Comparison of ENCODE assay signal across 8 cellular contexts in the genomic region with DNA sequence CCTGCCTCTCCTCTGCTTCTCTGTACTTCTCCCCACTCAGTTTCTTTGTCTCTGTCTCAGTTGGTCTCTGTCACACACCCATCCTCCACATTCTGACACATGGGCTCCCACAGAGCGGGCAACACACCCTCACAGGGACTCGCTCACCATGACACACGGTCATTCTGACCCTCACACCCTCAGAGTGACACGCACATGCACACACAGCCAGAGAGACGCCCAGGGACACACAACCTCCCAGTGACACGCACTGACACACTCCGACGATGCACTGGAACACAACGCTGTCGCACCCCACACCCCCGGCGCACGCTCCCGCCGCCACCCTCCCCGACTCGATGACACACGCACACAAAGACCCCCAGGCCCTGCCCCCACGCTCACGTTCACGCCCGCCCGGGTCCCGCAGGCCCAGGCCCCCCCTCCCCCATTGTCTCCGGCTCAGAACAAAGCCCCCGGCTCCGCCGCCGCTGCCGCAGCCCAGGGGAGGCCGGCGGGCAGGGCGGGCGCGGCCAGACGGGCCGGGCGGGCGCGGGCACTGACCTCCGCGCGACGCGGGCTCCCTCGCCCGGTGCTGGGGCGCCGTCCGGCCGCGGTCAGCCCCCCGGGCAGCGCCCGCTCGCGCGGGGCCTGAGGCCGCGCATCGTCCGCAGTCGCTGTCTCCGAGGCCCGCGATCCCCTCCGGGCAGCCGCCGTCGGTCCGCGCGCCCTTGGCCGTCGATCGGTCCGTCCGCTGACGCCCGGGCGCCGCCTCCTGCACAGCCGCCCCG. TPM values are rescaled to one million over a fixed set of nuclear protein-coding genes. Genes with fewer than 3 reads are reported as not detected.
A peak's percentile ranks its signal among the peaks of the same experiment; 100 is the strongest.
DNase-seq lines count a peak whose midpoint lies in the region; ATAC-seq and TF ChIP-seq lines count a peak whose summit lies in the region.

No MANE protein-coding gene starts in this region.

- no peaks in the 10 kb centered on the region for H3K9me2 ChIP-seq in SK-N-SH

- H4K20me1 ChIP-seq in SK-N-SH (ENCODE audit: insufficient read depth): no peaks in the 10 kb centered on the region

- peak; percentile 17 for DNase-seq in CD1c-positive myeloid dendritic cell (ENCODE audit: extremely low spot score)
- peak; percentile 78 for DNase-seq in SK-N-SH
- peak; percentile 91 for DNase-seq in esophagus muscularis mucosa (ENCODE audit: extremely low spot score)
- DNase-seq in omental fat pad (ENCODE audit: low spot score): no peak
- DNase-seq in SHP77 (lab: John Stamatoyannopoulos, UW): no peak

- intact Hi-C loops in esophagus muscularis mucosa (cut with DNase I): no loop called here

- peak overlapping the region; percentile 58 to 62 for H3K4me3 ChIP-seq in SK-N-SH (ENCODE audit: low read depth in 2 of 2, low read length in 1 of 2)
- peak overlapping the region; percentile 61 to 72 (median 62) for H3K4me3 ChIP-seq in esophagus muscularis mucosa

- no peaks in the 10 kb centered on the region for H3K79me2 ChIP-seq in SK-N-SH (ENCODE audit: insufficient read depth)

- TF ChIP-seq EP300 in SK-N-SH (IDR thresholded peaks at IDR 0.05; ENCODE audit: borderline replicate concordance in 1 of 2, low read depth in 1 of 2, low read length in 1 of 2): no peak
- TF ChIP-seq EP300 in esophagus muscularis mucosa (IDR thresholded peaks at IDR 0.05): no peak

- no peak for TF ChIP-seq CTCF in SK-N-SH (IDR thresholded peaks at IDR 0.05)
- TF ChIP-seq CTCF in esophagus muscularis mucosa (IDR thresholded peaks at IDR 0.05): no peak
- no peak for TF ChIP-seq CTCF in omental fat pad (IDR thresholded peaks at IDR 0.05)

- 21% methylated on average over 25 of the region's 84 CpGs for WGBS in SK-N-SH (ENCODE audit: low lambda C conversion rate)
- 7% methylated on average over 5 of the region's 84 CpGs for WGBS in esophagus muscularis mucosa

- POLR2A ChIA-PET in SK-N-SH (lab: Yijun Ruan, JAX): interaction anchor here (1.0 kb wide), 1 partner anchor 8 kb away, joined by 11 read pairs; no protein-coding TSS in a partner anchor

- CTCF ChIA-PET in SK-N-SH (lab: Yijun Ruan, JAX): interaction anchor here (1.0 to 3.2 kb wide), 2 partner anchors 8 to 124 kb away, joined by 6 to 10 read pairs; no protein-coding TSS in a partner anchor

- H3K9me3 ChIP-seq in SK-N-SH (no peaks in the 10 kb centered on the region), esophagus muscularis mucosa (no peaks in the 10 kb centered on the region)

- H3K27ac ChIP-seq in SK-N-SH (ENCODE audit: low read depth in 2 of 2, low read length in 1 of 2) (peak overlapping the region in 1 of 2 experiments; percentile 71; a peak in 1 of 4 replicates), esophagus muscularis mucosa (replicated peaks in 1 of 4) (peak overlapping the region; percentile 72 to 83 (median 78))

- 0 out of 2 replicates have a peak overlapping the region, but pooled peaks have one; percentile 41 for H2AFZ ChIP-seq in SK-N-SH (ENCODE audit: low read depth)

- no peaks in the 10 kb centered on the region for H3K36me3 ChIP-seq in SK-N-SH (replicated peaks in 1 of 2; ENCODE audit: control insufficient read depth in 1 of 2, insufficient read depth in 2 of 2, low read length in 1 of 2)
- H3K36me3 ChIP-seq in esophagus muscularis mucosa: no peaks in the 10 kb centered on the region

- H3K27me3 ChIP-seq in SK-N-SH (ENCODE audit: insufficient read depth): no peaks in the 10 kb centered on the region
- no peaks in the 10 kb centered on the region for H3K27me3 ChIP-seq in esophagus muscularis mucosa

- H3K9ac ChIP-seq in SK-N-SH: peak overlapping the region; percentile 25; the same call in 1 of the 2 replicates

- peaks cover 0 to 25% of the 10 kb centered on the region in 2 experiments; a peak in 1 of 4 replicates for H3K4me1 ChIP-seq in SK-N-SH (ENCODE audit: control insufficient read depth in 1 of 2, insufficient read depth in 2 of 2, low read depth in 1 of 2, low read length in 1 of 2)
- H3K4me1 ChIP-seq in esophagus muscularis mucosa: peaks cover 10 to 40% (median 23%) of the 10 kb centered on the region in 4 donors

- TF ChIP-seq RAD21 in SK-N-SH (IDR thresholded peaks at IDR 0.05; ENCODE audit: low read length): no peak

- no peak for TF ChIP-seq POLR2A in esophagus muscularis mucosa (IDR thresholded peaks at IDR 0.05; ENCODE audit: low read depth)

- ATAC-seq in omental fat pad (ENCODE audit: low FRiP score) (peak; percentile 58), GM21526 (IDR thresholded peaks at IDR 0.05; ENCODE audit: low FRiP score, unreplicated experiment) (no peak), HG02885 (IDR thresholded peaks at IDR 0.05; ENCODE audit: poor library complexity, unreplicated experiment) (no peak), HG02588 (IDR thresholded peaks at IDR 0.05; ENCODE audit: unreplicated experiment) (no peak)

- peaks cover 4% of the 10 kb centered on the region for H3F3A ChIP-seq in SK-N-SH (replicated peaks; ENCODE audit: insufficient read depth)

- peak overlapping the region; percentile 74; the same call in 1 of the 2 replicates for H3K4me2 ChIP-seq in SK-N-SH

TF ChIP-seq in SK-N-SH, 30 proteins besides CTCF, POLR2A, EP300 and RAD21:
- TF ChIP-seq MXI1 (IDR thresholded peaks at IDR 0.05; ENCODE audit: low read depth, low read length): peak; percentile 85
- TF ChIP-seq, protein P1, sequence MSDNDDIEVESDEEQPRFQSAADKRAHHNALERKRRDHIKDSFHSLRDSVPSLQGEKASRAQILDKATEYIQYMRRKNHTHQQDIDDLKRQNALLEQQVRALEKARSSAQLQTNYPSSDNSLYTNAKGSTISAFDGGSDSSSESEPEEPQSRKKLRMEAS (IDR thresholded peaks at IDR 0.05; ENCODE audit: low read depth): no peak
TF ChIP-seq in SK-N-SH: peak in this region for 1.

RNA-seq across cellular contexts. Expression of a gene that starts 0.4 kb away (rescaled TPM):
- 3.0 and 5.7 TPM in 2 replicates for polyA plus RNA-seq in SK-N-SH (2012; rRNA removed)
- polyA plus RNA-seq in SK-N-SH (2012; cell fraction: cytosol; rRNA removed): 1.0 and 2.3 TPM in 2 replicates
- 8.8 and 12.0 TPM in 2 replicates for polyA plus RNA-seq in SK-N-SH (2012; cell fraction: nucleus; rRNA removed)
- total RNA-seq in esophagus muscularis mucosa: 10 to 100 TPM; 27.0 to 60.9 (median 34.0) TPM
- 10 to 100 TPM; 12.6 to 26.3 (median 19.4) TPM for total RNA-seq in omental fat pad

RNA-seq across cellular contexts. Expression of a gene that starts 27.9 kb away (rescaled TPM):
- 88.3 and 88.6 TPM in 2 replicates for polyA plus RNA-seq in SK-N-SH (2012; rRNA removed)
- 77.8 and 86.6 TPM in 2 replicates for polyA plus RNA-seq in SK-N-SH (2012; cell fraction: cytosol; rRNA removed)
- polyA plus RNA-seq in SK-N-SH (2012; cell fraction: nucleus; rRNA removed): 48.0 and 55.8 TPM in 2 replicates
- total RNA-seq in esophagus muscularis mucosa (10 to 100 TPM; 13.3 to 22.9 (median 19.4) TPM), omental fat pad (10 to 100 TPM; 20.0 to 31.6 (median 29.0) TPM)

RNA-seq across cellular contexts. Expression of a gene that starts 36.0 kb away (rescaled TPM):
- polyA plus RNA-seq in SK-N-SH (2012; rRNA removed): 94.0 and 105 TPM in 2 replicates
- 81.8 and 90.2 TPM in 2 replicates for polyA plus RNA-seq in SK-N-SH (2012; cell fraction: cytosol; rRNA removed)
- polyA plus RNA-seq in SK-N-SH (2012; cell fraction: nucleus; rRNA removed): 115 and 129 TPM in 2 replicates
- 10 to 100 TPM; 44.4 to 71.5 (median 54.9) TPM for total RNA-seq in esophagus muscularis mucosa
- 10 to 100 TPM; 73.8 to 95.0 (median 83.9) TPM for total RNA-seq in omental fat pad

RNA-seq across cellular contexts. Expression of a gene that starts 43.2 kb away (rescaled TPM):
- polyA plus RNA-seq in SK-N-SH (2012; rRNA removed): 163 and 213 TPM in 2 replicates
- polyA plus RNA-seq in SK-N-SH (2012; cell fraction: cytosol; rRNA removed): 157 and 188 TPM in 2 replicates
- 180 and 245 TPM in 2 replicates for polyA plus RNA-seq in SK-N-SH (2012; cell fraction: nucleus; rRNA removed)
- total RNA-seq in esophagus muscularis mucosa (10 to 100 TPM; 24.2 to 51.1 (median 43.4) TPM), omental fat pad (10 to 100 TPM; 31.9 to 52.6 (median 37.1) TPM)

RNA-seq across cellular contexts. Expression of a gene that starts 51.6 kb away (rescaled TPM):
- polyA plus RNA-seq in SK-N-SH (2012; rRNA removed): 241 and 268 TPM in 2 replicates
- polyA plus RNA-seq in SK-N-SH (2012; cell fraction: cytosol; rRNA removed): 142 and 187 TPM in 2 replicates
- polyA plus RNA-seq in SK-N-SH (2012; cell fraction: nucleus; rRNA removed): 370 and 429 TPM in 2 replicates
- 100 to 1,000 TPM; 481 to 652 (median 606) TPM for total RNA-seq in esophagus muscularis mucosa
- total RNA-seq in omental fat pad: 100 to 1,000 TPM in 3 of 4 donors, 10 to 100 TPM in 1; 92.1 to 189 (median 118) TPM

Comparison
In these comparisons a context has a peak if more than half of its experiments do, and no peak if none do; other contexts are left out.
1. DNase-seq: peak in CD1c-positive myeloid dendritic cell (single experiment), SK-N-SH (single experiment) and esophagus muscularis mucosa (single experiment); none in omental fat pad (single experiment) and SHP77 (0 of 2).